ENCODE assay signal across 8 cellular contexts in the genomic region with DNA sequence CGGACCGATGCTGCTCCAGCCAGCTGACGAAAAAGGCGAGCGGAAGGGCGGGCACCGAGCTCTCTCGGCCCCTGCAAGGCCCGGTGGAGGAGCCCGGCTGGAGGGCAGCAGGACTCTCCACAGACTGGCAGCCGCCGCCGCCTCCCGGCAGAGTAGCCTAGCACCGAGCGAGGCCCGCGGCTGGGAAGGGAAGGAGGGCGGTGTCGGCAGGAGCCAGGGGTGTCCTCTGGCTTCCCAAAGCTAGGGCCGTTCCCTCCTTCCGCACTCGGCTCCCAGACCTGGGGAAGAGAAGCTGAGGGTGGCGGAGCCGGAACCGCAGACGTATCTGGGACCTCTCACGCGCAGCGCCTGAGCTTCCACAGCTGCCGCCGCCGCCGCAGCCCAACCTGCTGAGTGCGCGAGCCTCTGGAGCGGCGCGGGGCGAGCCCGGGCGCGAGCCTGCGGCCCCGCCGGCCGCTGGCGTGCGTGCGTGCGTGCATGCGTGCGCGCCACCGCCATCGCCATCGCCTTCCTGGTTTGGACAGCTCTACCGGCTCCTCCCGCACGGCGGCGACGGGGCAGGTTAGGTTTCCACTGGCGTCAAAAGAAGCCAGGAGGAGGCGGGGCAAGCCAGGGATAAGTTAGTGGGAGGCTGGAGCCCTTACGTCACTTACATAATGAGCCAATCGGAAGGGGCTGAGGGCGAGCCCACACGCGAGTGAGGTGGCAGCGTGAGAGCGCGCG. TPM values are rescaled to one million over a fixed set of nuclear protein-coding genes. Genes with fewer than 3 reads are reported as not detected.
DNase-seq lines count a peak whose midpoint lies in the region; ATAC-seq, FAIRE-seq and TF ChIP-seq lines count a peak whose summit lies in the region.

A gene (minus strand): TSS at position 395 of the 723 bp plus-strand sequence. CDS start 439 bp downstream, outside the sequence.

- peaks cover 5% of the 10 kb centered on the region for H3K27me3 Mint-ChIP-seq in activated T-helper 2 cell treated with anti-CD3 and anti-CD28 coated beads, Interferon-gamma antibody, Interleukin-2, Interleukin-4, amounts not matched to agents 10 μg/mL and 5 μg/mL and 100 μg/mL, durations not matched to agents 14 hours and 24 hours and 36 hours (ENCODE audit: low read depth)
- no peaks in the 10 kb centered on the region for H3K27me3 Mint-ChIP-seq in natural killer cell (ENCODE audit: low read depth in 2 of 2)

- intact Hi-C loops in activated T-helper 2 cell treated with anti-CD3 and anti-CD28 coated beads, Interferon-gamma antibody, Interleukin-2, Interleukin-4, amounts not matched to agents 10 μg/mL and 5 μg/mL and 100 μg/mL, durations not matched to agents 14 hours and 24 hours and 36 hours (cut with micrococcal nuclease): loop anchor here (1.0 kb wide), 3 partner anchors 18 to 385 kb away; a partner anchor contains a TSS
- intact Hi-C loops in natural killer cell (cut with micrococcal nuclease): loop anchor here (1.0 to 2.0 kb wide), 2 partner anchors 18 to 116 kb away; a partner anchor contains a TSS

- ATAC-seq in RWPE2 (ENCODE audit: low read depth) (peak; percentile 87), natural killer cell (peak; percentile 89 to 95 (median 90))

- peaks cover 7% of the 10 kb centered on the region; the same call in 1 of the 2 replicates for H3K4me1 ChIP-seq in ES-I3 (ENCODE audit: insufficient read depth, low read length)
- H3K4me1 ChIP-seq in RWPE2 (ENCODE audit: insufficient read depth, poor library complexity, severe bottlenecking): peaks cover 21% of the 10 kb centered on the region

- H3K36me3 Mint-ChIP-seq in activated T-helper 2 cell treated with anti-CD3 and anti-CD28 coated beads, Interferon-gamma antibody, Interleukin-2, Interleukin-4, amounts not matched to agents 10 μg/mL and 5 μg/mL and 100 μg/mL, durations not matched to agents 14 hours and 24 hours and 36 hours (ENCODE audit: low read depth): peaks cover 13% of the 10 kb centered on the region
- H3K36me3 Mint-ChIP-seq in natural killer cell: no peaks in the 10 kb centered on the region

- DNase-seq in H54 (ENCODE audit: insufficient read length, low spot score) (peak; percentile 92), LoVo (ENCODE audit: low spot score) (peak; percentile 97), RWPE2 (ENCODE audit: low spot score) (peak; percentile 100), fibroblast of mammary gland (ENCODE audit: low read depth) (peak; percentile 99), natural killer cell (peak; percentile 96)
- peak; percentile 100 for DNase-seq in activated T-helper 2 cell treated with anti-CD3 and anti-CD28 coated beads, Interferon-gamma antibody, Interleukin-2, Interleukin-4, amounts not matched to agents 10 μg/mL and 5 μg/mL and 100 μg/mL, durations not matched to agents 14 hours and 24 hours and 36 hours (ENCODE audit: low spot score)
- peak; percentile 99 for DNase-seq in stimulated activated naive CD4-positive, alpha-beta T cell treated with Interleukin-2 at 50 U/mL for 16 hours (lab: John Stamatoyannopoulos, UW)

- FAIRE-seq in H54 (lab: Jason Lieb, UNC): peak; percentile 91

- peak within 1 kb of the TSS; percentile 99 for H3K9ac ChIP-seq in ES-I3 (ENCODE audit: low read depth, low read length)

- peak within 1 kb of the TSS; percentile 79 for H3K27ac ChIP-seq in RWPE2 (ENCODE audit: poor library complexity, severe bottlenecking)

- H3K9me3 ChIP-seq in ES-I3 (ENCODE audit: control insufficient read depth, insufficient read depth, low read length) (no peaks in the 10 kb centered on the region), RWPE2 (ENCODE audit: severe bottlenecking) (no peaks in the 10 kb centered on the region)

- H3K4me1 Mint-ChIP-seq in activated T-helper 2 cell treated with anti-CD3 and anti-CD28 coated beads, Interferon-gamma antibody, Interleukin-2, Interleukin-4, amounts not matched to agents 10 μg/mL and 5 μg/mL and 100 μg/mL, durations not matched to agents 14 hours and 24 hours and 36 hours (ENCODE audit: low read depth): peaks cover 26% of the 10 kb centered on the region
- H3K4me1 Mint-ChIP-seq in natural killer cell: peaks cover 19 to 30% of the 10 kb centered on the region in 2 donors

- H3K9me3 Mint-ChIP-seq in activated T-helper 2 cell treated with anti-CD3 and anti-CD28 coated beads, Interferon-gamma antibody, Interleukin-2, Interleukin-4, amounts not matched to agents 10 μg/mL and 5 μg/mL and 100 μg/mL, durations not matched to agents 14 hours and 24 hours and 36 hours: no peaks in the 10 kb centered on the region
- no peaks in the 10 kb centered on the region for H3K9me3 Mint-ChIP-seq in natural killer cell

- TF ChIP-seq POLR2A in H54 (IDR thresholded peaks at IDR 0.05; ENCODE audit: low read depth, low read length): peak; percentile 91

- peak within 1 kb of the TSS; percentile 85 for H3K4me3 ChIP-seq in RWPE2 (ENCODE audit: severe bottlenecking)
- peak within 1 kb of the TSS; percentile 98 for H3K4me3 ChIP-seq in fibroblast of mammary gland (ENCODE audit: control insufficient read depth, low read depth, low read length)

- peak within 1 kb of the TSS; percentile 93 for H3K4me3 Mint-ChIP-seq in activated T-helper 2 cell treated with anti-CD3 and anti-CD28 coated beads, Interferon-gamma antibody, Interleukin-2, Interleukin-4, amounts not matched to agents 10 μg/mL and 5 μg/mL and 100 μg/mL, durations not matched to agents 14 hours and 24 hours and 36 hours (ENCODE audit: low read depth)
- peak within 1 kb of the TSS; percentile 84 for H3K4me3 Mint-ChIP-seq in natural killer cell

- peak within 1 kb of the TSS; percentile 95 for H3K27ac Mint-ChIP-seq in activated T-helper 2 cell treated with anti-CD3 and anti-CD28 coated beads, Interferon-gamma antibody, Interleukin-2, Interleukin-4, amounts not matched to agents 10 μg/mL and 5 μg/mL and 100 μg/mL, durations not matched to agents 14 hours and 24 hours and 36 hours
- H3K27ac Mint-ChIP-seq in natural killer cell: peak within 1 kb of the TSS; percentile 82 to 95

- TF ChIP-seq CTCF in RWPE2 (IDR thresholded peaks at IDR 0.05; ENCODE audit: poor library complexity, severe bottlenecking): peak; percentile 25
- no peak for TF ChIP-seq CTCF in fibroblast of mammary gland (conservative IDR thresholded peaks at IDR 0.05; ENCODE audit: control insufficient read depth, insufficient read depth, low read depth, low read length)
- peak; percentile 16 for TF ChIP-seq CTCF in natural killer cell (IDR thresholded peaks at IDR 0.05)

- H3K27me3 ChIP-seq in RWPE2 (ENCODE audit: insufficient read depth, poor library complexity, severe bottlenecking): no peaks in the 10 kb centered on the region

- H3K36me3 ChIP-seq in ES-I3 (ENCODE audit: insufficient read depth, low read length): no peaks in the 10 kb centered on the region
- H3K36me3 ChIP-seq in RWPE2 (ENCODE audit: low read depth): no peaks in the 10 kb centered on the region

RNA-seq across cellular contexts. Expression of the gene that starts here (rescaled TPM):
- total RNA-seq in activated T-helper 2 cell treated with anti-CD3 and anti-CD28 coated beads, Interferon-gamma antibody, Interleukin-2, Interleukin-4, amounts not matched to agents 10 μg/mL and 5 μg/mL and 100 μg/mL, durations not matched to agents 14 hours and 24 hours and 36 hours: 74.6 and 89.5 TPM in 2 replicates
- 100 to 1,000 TPM in 1 of 3 donors, 10 to 100 TPM in 2; 72.2 to 107 (median 97.7) TPM for total RNA-seq in natural killer cell

Comparison
In these comparisons a context has a peak if more than half of its experiments do, and no peak if none do; other contexts are left out.
1. Peak in every context shown above with its lines: DNase-seq, ATAC-seq, H3K4me3 ChIP-seq and H3K27ac ChIP-seq.